11 cellular contexts compared by ENCODE assay signal in the genomic region with DNA sequence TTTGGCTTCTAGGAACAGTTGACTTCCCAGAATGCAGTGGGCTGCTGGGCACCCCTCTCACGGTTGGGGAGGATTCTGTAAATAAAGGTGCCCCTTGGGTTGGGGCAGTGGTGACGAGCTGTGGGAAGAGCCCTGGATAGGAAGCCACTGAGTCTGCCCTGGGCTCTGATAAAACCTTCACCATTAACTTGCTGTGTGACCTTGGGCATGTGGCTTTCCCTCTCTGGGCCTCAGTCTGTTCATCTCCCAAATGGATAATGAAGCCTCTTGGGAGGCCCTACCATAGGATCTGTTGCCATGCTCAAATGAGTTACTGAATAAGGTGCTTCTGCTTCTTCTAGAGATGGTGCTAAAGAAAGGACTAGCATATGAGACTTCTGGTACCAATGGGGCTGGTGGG. TPM values are rescaled to one million over a fixed set of nuclear protein-coding genes. Genes with fewer than 3 reads are reported as not detected.
"Had no signal": no experiment of that assay in that cellular context is flagged by ENCODE, and none has a peak within 500 bp of the region (broad histone marks: within the 10 kb centered on the region; RNA-seq: fewer than 3 reads in every experiment).

No MANE protein-coding gene starts in this region.

- H2AFZ ChIP-seq: GM23248 had no signal

- H3K27ac ChIP-seq: GM23248, HL-60, KMS-11 had no signal

- FAIRE-seq: H54 had no signal

- H3K4me3 ChIP-seq: GM23248 had no signal

- H3K9ac ChIP-seq: GM23248, KMS-11 had no signal

- H3K4me2 ChIP-seq: KMS-11 had no signal

- DNase-seq: GM23248, GOT3, H9, HCEC 1CT, HFFc6, IMR-90, KBM-7 had no signal

RNA-seq across cellular contexts. Expression of a gene that starts 3.7 kb away (rescaled TPM):
- total RNA-seq: GM23248, HFFc6, HT1080, IMR-90 had no signal
- polyA plus RNA-seq: GM23248, IMR-90 had no signal

RNA-seq across cellular contexts. Expression of a gene that starts 6.8 kb away (rescaled TPM):
- total RNA-seq: GM23248, H9, HFFc6, HT1080, IMR-90 had no signal
- polyA plus RNA-seq: GM23248, IMR-90 had no signal
